Comparison of ENCODE assay signal across 1 cellular context in genomic region chr17:45283711-45284110, GRCh38.
TF ChIP-seq lines count a peak whose summit lies in the region.

No MANE protein-coding gene starts in this region.

TF ChIP-seq in IMR-90, 13 proteins besides CTCF, POLR2A, EP300 and RAD21 (continued from another document):
- TF ChIP-seq MXI1 (IDR thresholded peaks at IDR 0.05; ENCODE audit: borderline replicate concordance, low read depth, low read length), result no peak
